Comparison of ENCODE assay signal across 21 cellular contexts in the genomic region with DNA sequence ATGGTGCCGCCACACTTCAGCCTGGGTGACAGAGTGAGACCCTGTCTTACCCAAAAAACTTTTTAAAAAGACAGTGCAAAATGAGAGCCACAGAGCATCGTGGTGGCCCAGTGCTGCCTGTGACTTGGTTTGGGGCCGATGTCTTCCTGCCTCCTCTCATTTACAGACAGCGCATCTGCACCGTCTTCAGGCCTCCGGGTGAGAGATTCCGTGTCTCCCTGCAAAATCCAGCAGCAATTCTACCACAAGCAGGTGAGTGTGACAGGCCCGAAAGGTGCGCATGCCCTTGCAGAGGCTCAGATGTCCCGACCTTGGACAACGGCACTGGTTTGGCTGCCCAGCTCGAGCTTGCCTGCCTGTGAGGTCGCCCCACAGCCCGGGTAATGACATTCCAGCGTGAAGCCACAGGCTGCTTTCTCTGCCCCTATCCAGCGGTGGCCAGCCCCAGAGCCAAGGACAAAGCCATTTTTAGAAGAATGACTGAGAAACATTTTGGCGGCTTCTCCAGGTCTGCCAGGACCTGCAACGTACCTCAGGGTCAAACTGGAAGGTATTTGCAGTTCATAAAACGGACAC.
"Had no signal": no experiment of that assay in that cellular context is flagged by ENCODE, and none has a peak within 500 bp of the region (broad histone marks: within the 10 kb centered on the region; RNA-seq: fewer than 3 reads in every experiment).

No MANE protein-coding gene starts in this region.

- H3K9me3 ChIP-seq: lower lobe of right lung, neutrophil, thoracic aorta, uterus had no signal

- H3K4me3 ChIP-seq: esophagus muscularis mucosa, heart right ventricle, left lung, lower lobe of right lung, mucosa of descending colon, skin epidermis, thoracic aorta, uterus had no signal

- H3K36me3 ChIP-seq: esophagus muscularis mucosa, heart right ventricle, left lung, lower lobe of right lung, neutrophil, thoracic aorta, uterus had no signal

- ATAC-seq: heart right ventricle, left lung, lower lobe of right lung, mucosa of descending colon, sciatic nerve, T-helper 17 cell had no signal

- H3K4me1 ChIP-seq: esophagus muscularis mucosa, heart right ventricle, left lung, lower lobe of right lung, uterus had no signal

- DNase-seq: activated CD4-positive, alpha-beta T cell treated with anti-CD3 and anti-CD28 coated beads for 1 hour; activated gamma-delta T cell; activated naive CD8-positive, alpha-beta T cell treated with anti-CD3 and anti-CD28 coated beads, Interleukin-2, amount 10 ng/mL, durations not matched to agents 7 days and 5 days; activated T-cell treated with anti-CD3 and anti-CD28 coated beads, Interleukin-2, amount 50 U/mL, for 24 hours; caudate nucleus; effector CD4-positive, alpha-beta T cell; foreskin melanocyte; heart right ventricle; left lung; lower lobe of right lung; mesendoderm; mucosa of descending colon; stimulated activated CD4-positive, alpha-beta T cell treated with anti-CD3 and anti-CD28 coated beads, Interleukin-4, amount 100 ng/mL, for 24 hours; T-helper 17 cell; T1000; uterus had no signal

- H3K27ac ChIP-seq: esophagus muscularis mucosa, heart right ventricle, left lung, lower lobe of right lung, neutrophil, skin epidermis, thoracic aorta, uterus had no signal

- H3K27me3 ChIP-seq: left lung, neutrophil, uterus had no signal
